In genomic region chr10:31656820-31657470, GRCh38 we compare ENCODE assay signal across 1 cellular context.
TF ChIP-seq lines count a peak whose summit lies in the region.

No MANE protein-coding gene starts in this region.

TF ChIP-seq in SK-N-SH, 30 proteins besides CTCF, POLR2A, EP300 and RAD21 (continued from another document):
- TF ChIP-seq REST (IDR thresholded peaks at IDR 0.05; ENCODE audit: low read depth, low read length) = no peak
- no peak for TF ChIP-seq IRF3 (IDR thresholded peaks at IDR 0.05; ENCODE audit: low read depth, low read length)
- TF ChIP-seq USF2 (IDR thresholded peaks at IDR 0.05; ENCODE audit: borderline replicate concordance, low read depth, low read length) = no peak
- TF ChIP-seq NRF1 (IDR thresholded peaks at IDR 0.05; ENCODE audit: low read depth, low read length) = no peak
- no peak for TF ChIP-seq FOXJ3 (CRISPR knock-in tag; IDR thresholded peaks at IDR 0.05)
- TF ChIP-seq FOSL2 (IDR thresholded peaks at IDR 0.05; ENCODE audit: borderline replicate concordance, low read depth) = no peak
- no peak for TF ChIP-seq TEAD4 (IDR thresholded peaks at IDR 0.05; ENCODE audit: borderline replicate concordance, insufficient read depth)
- TF ChIP-seq EZH2phosphoT487 (IDR thresholded peaks at IDR 0.05; ENCODE audit: borderline replicate concordance, low read depth) = no peak
- no peak for TF ChIP-seq RXRA (IDR thresholded peaks at IDR 0.05; ENCODE audit: borderline replicate concordance, low read depth)
- TF ChIP-seq ZBTB33 (IDR thresholded peaks at IDR 0.05; ENCODE audit: borderline replicate concordance, low read depth) = no peak
- TF ChIP-seq USF1 (IDR thresholded peaks at IDR 0.05; ENCODE audit: borderline replicate concordance, low read depth) = no peak
